ENCODE assay signal across 1 cellular context in the genomic region with DNA sequence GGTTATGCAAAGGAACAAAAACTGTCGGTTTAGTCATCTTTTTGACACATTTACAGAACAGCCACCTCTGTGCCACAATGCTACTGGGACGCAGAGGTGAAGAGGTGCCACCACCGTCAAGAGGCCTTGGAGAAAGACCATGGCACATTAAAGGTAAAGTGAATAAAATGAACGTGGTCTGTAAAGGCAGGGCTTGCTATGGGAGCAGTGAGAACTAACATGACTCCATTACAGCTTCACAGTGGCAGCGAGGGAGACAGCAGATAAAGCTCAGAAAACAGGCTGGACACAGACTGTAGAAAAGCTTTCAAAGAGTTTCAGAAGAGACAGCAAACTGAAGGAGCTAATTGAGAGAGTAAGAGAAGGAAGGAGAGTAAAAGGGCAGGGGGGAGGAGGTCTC.
TF ChIP-seq lines count a peak whose summit lies in the region.

No MANE protein-coding gene starts in this region.

TF ChIP-seq in HepG2, 621 proteins besides CTCF, POLR2A, EP300 and RAD21 (continued from another document):
- TF ChIP-seq, protein P1, sequence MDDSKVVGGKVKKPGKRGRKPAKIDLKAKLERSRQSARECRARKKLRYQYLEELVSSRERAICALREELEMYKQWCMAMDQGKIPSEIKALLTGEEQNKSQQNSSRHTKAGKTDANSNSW (CRISPR knock-in tag; IDR thresholded peaks at IDR 0.05; ENCODE audit: borderline replicate concordance), result no peak
- TF ChIP-seq ZFP62 (CRISPR knock-in tag; IDR thresholded peaks at IDR 0.05) (no peak), KMT2A (CRISPR knock-in tag; IDR thresholded peaks at IDR 0.05) (no peak), ZNF607 (CRISPR knock-in tag; IDR thresholded peaks at IDR 0.05; ENCODE audit: borderline replicate concordance) (no peak), ZNF572 (CRISPR knock-in tag; IDR thresholded peaks at IDR 0.05) (no peak), ZNF331 (CRISPR knock-in tag; IDR thresholded peaks at IDR 0.05) (no peak), NR1H2 (CRISPR knock-in tag; IDR thresholded peaks at IDR 0.05; ENCODE audit: borderline replicate concordance, low read depth) (no peak)
- TF ChIP-seq, protein P2, sequence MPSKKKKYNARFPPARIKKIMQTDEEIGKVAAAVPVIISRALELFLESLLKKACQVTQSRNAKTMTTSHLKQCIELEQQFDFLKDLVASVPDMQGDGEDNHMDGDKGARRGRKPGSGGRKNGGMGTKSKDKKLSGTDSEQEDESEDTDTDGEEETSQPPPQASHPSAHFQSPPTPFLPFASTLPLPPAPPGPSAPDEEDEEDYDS (CRISPR knock-in tag; IDR thresholded peaks at IDR 0.05), result no peak
- TF ChIP-seq, protein P3, sequence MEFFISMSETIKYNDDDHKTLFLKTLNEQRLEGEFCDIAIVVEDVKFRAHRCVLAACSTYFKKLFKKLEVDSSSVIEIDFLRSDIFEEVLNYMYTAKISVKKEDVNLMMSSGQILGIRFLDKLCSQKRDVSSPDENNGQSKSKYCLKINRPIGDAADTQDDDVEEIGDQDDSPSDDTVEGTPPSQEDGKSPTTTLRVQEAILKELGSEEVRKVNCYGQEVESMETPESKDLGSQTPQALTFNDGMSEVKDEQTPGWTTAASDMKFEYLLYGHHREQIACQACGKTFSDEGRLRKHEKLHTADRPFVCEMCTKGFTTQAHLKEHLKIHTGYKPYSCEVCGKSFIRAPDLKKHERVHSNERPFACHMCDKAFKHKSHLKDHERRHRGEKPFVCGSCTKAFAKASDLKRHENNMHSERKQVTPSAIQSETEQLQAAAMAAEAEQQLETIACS (CRISPR knock-in tag; IDR thresholded peaks at IDR 0.05), result no peak
- TF ChIP-seq, protein P4, sequence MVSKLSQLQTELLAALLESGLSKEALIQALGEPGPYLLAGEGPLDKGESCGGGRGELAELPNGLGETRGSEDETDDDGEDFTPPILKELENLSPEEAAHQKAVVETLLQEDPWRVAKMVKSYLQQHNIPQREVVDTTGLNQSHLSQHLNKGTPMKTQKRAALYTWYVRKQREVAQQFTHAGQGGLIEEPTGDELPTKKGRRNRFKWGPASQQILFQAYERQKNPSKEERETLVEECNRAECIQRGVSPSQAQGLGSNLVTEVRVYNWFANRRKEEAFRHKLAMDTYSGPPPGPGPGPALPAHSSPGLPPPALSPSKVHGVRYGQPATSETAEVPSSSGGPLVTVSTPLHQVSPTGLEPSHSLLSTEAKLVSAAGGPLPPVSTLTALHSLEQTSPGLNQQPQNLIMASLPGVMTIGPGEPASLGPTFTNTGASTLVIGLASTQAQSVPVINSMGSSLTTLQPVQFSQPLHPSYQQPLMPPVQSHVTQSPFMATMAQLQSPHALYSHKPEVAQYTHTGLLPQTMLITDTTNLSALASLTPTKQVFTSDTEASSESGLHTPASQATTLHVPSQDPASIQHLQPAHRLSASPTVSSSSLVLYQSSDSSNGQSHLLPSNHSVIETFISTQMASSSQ (IDR thresholded peaks at IDR 0.05; ENCODE audit: low read depth), result no peak
- TF ChIP-seq, protein P4 (CRISPR knock-in tag; IDR thresholded peaks at IDR 0.05; ENCODE audit: borderline replicate concordance), result no peak
TF ChIP-seq in HepG2: peak in this region for 0.
